8 cellular contexts compared by ENCODE assay signal in genomic region chr9:113011911-113012381, GRCh38. TPM values are rescaled to one million over a fixed set of nuclear protein-coding genes. Genes with fewer than 3 reads are reported as not detected.
DNase-seq lines count a peak whose midpoint lies in the region; ATAC-seq and TF ChIP-seq lines count a peak whose summit lies in the region.

Gene ZNF883 (minus strand): TSS chr9:113012192.

- no peaks in the 10 kb centered on the region for H3K4me1 ChIP-seq in psoas muscle

- intact Hi-C loops in psoas muscle (cut with DNase I), result no loop called here

- no peaks in the 10 kb centered on the region for H3K36me3 ChIP-seq in psoas muscle (ENCODE audit: insufficient read depth in 1 of 2, low read depth in 1 of 2)

- TF ChIP-seq CTCF in psoas muscle (IDR thresholded peaks at IDR 0.05), result no peak

- H3K9me3 ChIP-seq in psoas muscle, result no peaks in the 10 kb centered on the region

- peak within 1 kb of the TSS; percentile 55 for H3K4me3 ChIP-seq in psoas muscle

- 0 to 1% (median 1%) methylated on average over 30 of the region's 30 CpGs for WGBS in psoas muscle, 3 donors

- no peak within 1 kb of the TSS for H3K27ac ChIP-seq in psoas muscle

- ATAC-seq in psoas muscle, result peak in 2 of 4 donors; percentile 64 to 72
- no peak for ATAC-seq in GM18519 (IDR thresholded peaks at IDR 0.05; ENCODE audit: low FRiP score, unreplicated experiment)
- ATAC-seq in GM21381 (IDR thresholded peaks at IDR 0.05; ENCODE audit: unreplicated experiment), result no peak

- peaks cover 0 to 3% (median 2%) of the 10 kb centered on the region in 3 donors for H3K27me3 ChIP-seq in psoas muscle (ENCODE audit: insufficient read depth in 3 of 3, low read length in 2 of 3)

- DNase-seq in ELR (ENCODE audit: low read depth), result peak; percentile 64
- DNase-seq in NCI-H69 (lab: John Stamatoyannopoulos, UW), result peak; percentile 93
- peak in 56 of 58 donors; percentile 1 to 81 (median 42) for DNase-seq in anterior cingulate cortex (lab: John Stamatoyannopoulos, UW)
- DNase-seq in hepatic stellate cell (ENCODE audit: low spot score), result peak; percentile 50
- peak; percentile 35 to 56 for DNase-seq in psoas muscle
- no peak for DNase-seq in NCI-H2107 (lab: John Stamatoyannopoulos, UW)

RNA-seq across cellular contexts. Expression of gene ZNF883, which starts in this region (rescaled TPM):
- under 1 TPM in 3 of 4 donors, not detected in 1; 0.34 to 0.66 (median 0.49) TPM for total RNA-seq in psoas muscle
- polyA plus RNA-seq in psoas muscle, result 1 to 10 TPM in 1 of 3 donors, under 1 TPM in 2; 0.36 to 1.4 (median 0.62) TPM
